8 cellular contexts compared by ENCODE assay signal in the genomic region with DNA sequence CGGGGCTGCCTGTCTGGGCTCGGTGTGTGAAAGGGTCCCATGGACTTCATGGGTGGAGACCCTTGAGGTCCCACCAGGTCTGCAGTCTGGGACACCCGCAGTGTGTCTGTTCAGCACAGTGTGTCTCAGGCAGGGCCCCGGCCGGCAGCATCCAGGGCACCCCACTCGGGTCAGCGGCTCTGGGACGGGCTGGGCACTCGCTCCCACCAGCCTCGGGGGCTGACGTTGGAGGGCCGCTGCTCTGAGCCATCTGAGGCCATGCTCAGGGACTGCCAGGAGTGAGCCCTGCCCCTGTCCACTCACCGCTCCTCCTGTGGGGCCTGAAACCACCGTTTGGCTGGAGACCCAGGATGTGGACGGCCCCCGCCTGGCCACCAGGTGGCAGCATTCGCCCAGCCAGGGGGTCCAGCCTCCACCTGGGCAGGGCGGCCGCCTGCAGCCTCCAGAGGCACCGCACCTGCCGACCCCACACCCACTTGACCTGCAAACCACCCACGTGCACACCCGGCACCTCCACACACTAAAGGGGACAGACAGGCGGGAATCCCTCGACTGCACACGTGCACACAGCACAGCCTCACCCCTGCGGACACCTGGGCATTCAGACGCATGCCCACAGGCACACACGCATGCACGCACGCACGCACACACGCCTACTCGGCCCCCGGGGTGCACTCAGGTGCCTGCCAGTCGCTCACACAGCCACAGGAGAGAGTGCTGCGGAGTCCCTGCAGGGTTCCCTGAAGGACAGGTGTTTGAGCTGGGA. TPM values are rescaled to one million over a fixed set of nuclear protein-coding genes. Genes with fewer than 3 reads are reported as not detected.
DNase-seq lines count a peak whose midpoint lies in the region; ATAC-seq, FAIRE-seq and TF ChIP-seq lines count a peak whose summit lies in the region.

No MANE protein-coding gene starts in this region.

- H3K27ac ChIP-seq in GM23338 (ENCODE audit: low read depth) = no peak overlapping the region
- no peak overlapping the region for H3K27ac ChIP-seq in HepG2 (ENCODE audit: extremely low read length, insufficient read depth, low read length)

- H3K79me2 ChIP-seq in GM23338 (replicated peaks; ENCODE audit: insufficient read depth) = no peaks in the 10 kb centered on the region
- no peaks in the 10 kb centered on the region for H3K79me2 ChIP-seq in HepG2 (ENCODE audit: insufficient read depth, low read length)

- H3K4me3 Mint-ChIP-seq in CD14-positive monocyte (no peak overlapping the region), GM23338 (no peak overlapping the region)
- H3K4me3 Mint-ChIP-seq in activated CD4-positive, alpha-beta T cell treated with anti-CD3 and anti-CD28 coated beads for 36 hours = no peak overlapping the region

- H3K27me3 Mint-ChIP-seq in CD14-positive monocyte (ENCODE audit: low read depth in 3 of 3) (peaks cover 5 to 20% (median 11%) of the 10 kb centered on the region in 3 donors), GM23338 (ENCODE audit: insufficient read depth, low read depth, poor library complexity) (peaks cover 9% of the 10 kb centered on the region)
- H3K27me3 Mint-ChIP-seq in activated CD4-positive, alpha-beta T cell treated with anti-CD3 and anti-CD28 coated beads for 36 hours = no peaks in the 10 kb centered on the region

- H3K4me3 ChIP-seq in GM23338 = no peak overlapping the region
- H3K4me3 ChIP-seq in HepG2 (replicated peaks in 1 of 3; ENCODE audit: insufficient read depth in 1 of 3, low read depth in 2 of 3, low read length in 3 of 3) = peak overlapping the region; percentile 4 to 66 (median 17); a peak in 3 of 6 replicates

- no peaks in the 10 kb centered on the region for H3K9me3 ChIP-seq in HepG2 (ENCODE audit: low read length)

- in situ Hi-C loops in HepG2 (cut with HindIII; ENCODE audit: extremely low pct_ligation_motif_present, low pct_unique_long_range_greater_than_20kb) = no loop called here

- H3K9me2 ChIP-seq in GM23338 (ENCODE audit: insufficient read depth) = no peaks in the 10 kb centered on the region

- H4K20me1 ChIP-seq in GM23338 (replicated peaks; ENCODE audit: insufficient read depth) (no peaks in the 10 kb centered on the region), HepG2 (ENCODE audit: insufficient read depth, low read length) (no peaks in the 10 kb centered on the region)

- POLR2A ChIA-PET in activated CD4-positive, alpha-beta T cell treated with anti-CD3 and anti-CD28 coated beads for 36 hours (lab: Charles Lee) = no interaction called here
- POLR2A ChIA-PET in HepG2 (lab: Yijun Ruan, JAX) = interaction anchor here (2.1 kb wide), 1 partner anchor 45 kb away, joined by 7 read pairs; no protein-coding TSS in a partner anchor

- H2AFZ ChIP-seq in GM23338 (no peak overlapping the region), HepG2 (ENCODE audit: low read length) (no peak overlapping the region)

- no peaks in the 10 kb centered on the region for H3K9me3 Mint-ChIP-seq in CD14-positive monocyte
- H3K9me3 Mint-ChIP-seq in GM23338 = no peaks in the 10 kb centered on the region
- H3K9me3 Mint-ChIP-seq in activated CD4-positive, alpha-beta T cell treated with anti-CD3 and anti-CD28 coated beads for 36 hours (ENCODE audit: low read depth) = no peaks in the 10 kb centered on the region

- BruUV-seq in HepG2 (replicated peaks; lab: Mats Ljungman, UMichigan) = no TSS peak

- H3K27ac Mint-ChIP-seq in CD14-positive monocyte = no peak overlapping the region
- no peak overlapping the region for H3K27ac Mint-ChIP-seq in GM23338
- H3K27ac Mint-ChIP-seq in activated CD4-positive, alpha-beta T cell treated with anti-CD3 and anti-CD28 coated beads for 36 hours = no peak overlapping the region

- intact Hi-C loops in CD14-positive monocyte (cut with micrococcal nuclease) = loop anchor here (1.0 to 5.0 kb wide), 3 partner anchors 84 to 119 kb away; no protein-coding TSS in a partner anchor
- intact Hi-C loops in activated CD4-positive, alpha-beta T cell treated with anti-CD3 and anti-CD28 coated beads for 36 hours (cut with DNase I, micrococcal nuclease) = loop anchor here (1.0 kb wide), 4 partner anchors 62 to 119 kb away; no protein-coding TSS in a partner anchor
- intact Hi-C loops in HepG2 (cut with micrococcal nuclease; ENCODE audit: unreplicated experiment) = loop anchor here (1.0 to 2.0 kb wide), 3 partner anchors 46 to 119 kb away; no protein-coding TSS in a partner anchor

- 5% methylated on average over 8 of the region's 37 CpGs for whole genome bisulfite sequencing in HepG2 (ENCODE audit: low lambda C conversion rate)

- CTCF ChIA-PET in activated CD4-positive, alpha-beta T cell treated with anti-CD3 and anti-CD28 coated beads for 36 hours (lab: Charles Lee) = interaction anchor here (0.6 to 2.0 kb wide), 3 partner anchors 62 to 121 kb away, joined by 3 to 10 read pairs (median 3); no protein-coding TSS in a partner anchor
- CTCF ChIA-PET in HepG2 (lab: Yijun Ruan, JAX; ENCODE audit: low intra/inter-chr PET ratio, low total read pairs) = interaction anchor here (0.6 to 3.6 kb wide), 10 partner anchors 9 to 119 kb away, joined by 3 to 88 read pairs (median 4); no protein-coding TSS in a partner anchor

- FAIRE-seq in HepG2 (lab: Jason Lieb, UNC) = peak; percentile 51

- no peaks in the 10 kb centered on the region; the same call in 1 of the 2 replicates for H3K4me1 ChIP-seq in GM23338 (ENCODE audit: insufficient read depth)
- H3K4me1 ChIP-seq in HepG2 (ENCODE audit: insufficient read depth, low read length) = peaks cover 16% of the 10 kb centered on the region

- TF ChIP-seq CTCF in CD14-positive monocyte (IDR thresholded peaks at IDR 0.05) = peak; percentile 92
- peak; percentile 76 to 98 for TF ChIP-seq CTCF in GM23338 (conservative IDR thresholded peaks at IDR 0.05; ENCODE audit: low read depth in 2 of 2)
- peak; percentile 100 for TF ChIP-seq CTCF in HepG2 (CRISPR knock-in tag; IDR thresholded peaks at IDR 0.05)

- TF ChIP-seq EP300 in HepG2 (IDR thresholded peaks at IDR 0.05; ENCODE audit: low read depth in 2 of 2, low read length in 2 of 2) (0 out of 4 replicates have a peak, but pooled peaks have one; percentile 16 to 20), HepG2 (CRISPR knock-in tag; IDR thresholded peaks at IDR 0.05; ENCODE audit: borderline replicate concordance) (no peak)

- DNase-seq in CD14-positive monocyte (ENCODE audit: low spot score) = no peak
- peak; percentile 84 for DNase-seq in GM23338 (ENCODE audit: low spot score)
- peak; percentile 69 for DNase-seq in NCI-H2196 (lab: John Stamatoyannopoulos, UW; ENCODE audit: unreplicated experiment)
- DNase-seq in activated CD4-positive, alpha-beta T cell treated with anti-CD3 and anti-CD28 coated beads for 36 hours = peak; percentile 89
- DNase-seq in cerebellar cortex (ENCODE audit: low spot score) = peak; percentile 73
- peak; percentile 77 for DNase-seq in HepG2 (ENCODE audit: low spot score)
- peak; percentile 53 to 74 (median 70) for DNase-seq in stimulated activated CD4-positive, alpha-beta T cell treated with anti-CD3 and anti-CD28 coated beads, TNF-alpha, amount 100 ng/mL, for 48 hours (ENCODE audit: low read depth in 3 of 3)

- H3K36me3 ChIP-seq in GM23338 (ENCODE audit: insufficient read depth) = no peaks in the 10 kb centered on the region
- H3K36me3 ChIP-seq in HepG2 (replicated peaks in 1 of 2; ENCODE audit: control insufficient read depth in 1 of 2, insufficient read depth in 2 of 2, low read length in 2 of 2) = no peaks in the 10 kb centered on the region

- H3K9ac ChIP-seq in HepG2 (ENCODE audit: insufficient read depth, low read depth, low read length) = no peak overlapping the region

- H3K36me3 Mint-ChIP-seq in CD14-positive monocyte (no peaks in the 10 kb centered on the region), GM23338 (ENCODE audit: low read depth) (no peaks in the 10 kb centered on the region)
- no peaks in the 10 kb centered on the region for H3K36me3 Mint-ChIP-seq in activated CD4-positive, alpha-beta T cell treated with anti-CD3 and anti-CD28 coated beads for 36 hours (ENCODE audit: low read depth)

- H3K4me1 Mint-ChIP-seq in CD14-positive monocyte = peaks cover 4% of the 10 kb centered on the region
- H3K4me1 Mint-ChIP-seq in GM23338 = no peaks in the 10 kb centered on the region
- peaks cover 3% of the 10 kb centered on the region for H3K4me1 Mint-ChIP-seq in activated CD4-positive, alpha-beta T cell treated with anti-CD3 and anti-CD28 coated beads for 36 hours

- TF ChIP-seq POLR2A in HepG2 (IDR thresholded peaks at IDR 0.05; ENCODE audit: insufficient read depth in 1 of 2, low read depth in 2 of 2, low read length in 2 of 2) = no peak

- no peaks in the 10 kb centered on the region for H3F3A ChIP-seq in GM23338 (replicated peaks; ENCODE audit: low read depth)

- H3K4me2 ChIP-seq in GM23338 (no peak overlapping the region), HepG2 (ENCODE audit: low read depth, low read length) (peak overlapping the region; percentile 75)

- H3K27me3 ChIP-seq in GM23338 (ENCODE audit: insufficient read depth) (no peaks in the 10 kb centered on the region), HepG2 (ENCODE audit: control insufficient read depth in 1 of 2, insufficient read depth in 2 of 2, low read length in 2 of 2) (peaks cover 45 to 94% of the 10 kb centered on the region in 2 experiments)

- ATAC-seq in GM23338 = peak; percentile 94
- peak; percentile 96 for ATAC-seq in activated CD4-positive, alpha-beta T cell treated with anti-CD3 and anti-CD28 coated beads for 36 hours
- peak; percentile 91 for ATAC-seq in HepG2
- ATAC-seq in GM18519 (IDR thresholded peaks at IDR 0.05; ENCODE audit: low FRiP score, unreplicated experiment) = no peak

- TF ChIP-seq RAD21 in HepG2 (CRISPR knock-in tag; IDR thresholded peaks at IDR 0.05) = peak; percentile 100

RNA-seq across cellular contexts. Expression of a gene that starts 10.1 kb away (rescaled TPM):
- polyA plus RNA-seq in CD14-positive monocyte = under 1 TPM; 0.04 to 0.12 TPM
- total RNA-seq in GM23338 (2014; rRNA removed; shearing (Covaris generic)) = 2.2 and 2.4 TPM in 2 replicates
- polyA plus RNA-seq in GM23338 (2016; fragmentation: Nextera tagmentation; extraction: Ambion mirVana) = 0.53 and 0.61 TPM in 2 replicates
- 10 to 100 TPM in 1 of 2 experiments, 1 to 10 TPM in 1; 9.9 to 12.6 TPM for total RNA-seq in activated CD4-positive, alpha-beta T cell treated with anti-CD3 and anti-CD28 coated beads for 36 hours
- total RNA-seq in HepG2 (2016; rRNA removed; fragmentation: Illumina TruSeq; extraction: Trizol) = 3.4 and 3.8 TPM in 2 replicates
- 0.81 and 2.1 TPM in 2 replicates for total RNA-seq in HepG2 (2016; cell fraction: cytosol; rRNA removed; fragmentation: Illumina TruSeq; extraction: Trizol; ENCODE audit: low read depth)
- 3.4 and 3.9 TPM in 2 replicates for total RNA-seq in HepG2 (2016; cell fraction: insoluble cytoplasmic fraction; rRNA removed; fragmentation: Illumina TruSeq; extraction: Trizol)
- total RNA-seq in HepG2 (2016; cell fraction: membrane; rRNA removed; fragmentation: Illumina TruSeq; extraction: Trizol) = 3.4 and 4.3 TPM in 2 replicates
- 3.4 and 6.6 TPM in 2 replicates for total RNA-seq in HepG2 (2016; cell fraction: nucleus; rRNA removed; fragmentation: Illumina TruSeq; extraction: Trizol)
- polyA plus RNA-seq in HepG2 (2011; rRNA removed) = 1.3 and 1.7 TPM in 2 replicates
- polyA plus RNA-seq in HepG2 (2011; cell fraction: cytosol; rRNA removed) = 0.79 and 1.3 TPM in 2 replicates
- polyA plus RNA-seq in HepG2 (2011; cell fraction: nucleus; rRNA removed) = 7.1 and 7.6 TPM in 2 replicates
- polyA plus RNA-seq in HepG2 (2012) = 7.2 and 7.6 TPM in 2 replicates
- polyA plus RNA-seq in HepG2 (2016; cell fraction: cytosol; fragmentation: Illumina TruSeq; extraction: Trizol; ENCODE audit: low read depth) = 1.2 TPM in 2 replicates
- 3.7 and 8.7 TPM in 2 replicates for polyA plus RNA-seq in HepG2 (2016; cell fraction: insoluble cytoplasmic fraction; fragmentation: Illumina TruSeq; extraction: Trizol; ENCODE audit: low read depth)
- polyA plus RNA-seq in HepG2 (2016; cell fraction: membrane; fragmentation: Illumina TruSeq; extraction: Trizol; ENCODE audit: low read depth) = 2.7 and 4.8 TPM in 2 replicates
- 14.0 and 14.3 TPM in 2 replicates for polyA plus RNA-seq in HepG2 (2016; cell fraction: nucleus; fragmentation: Illumina TruSeq; extraction: Trizol; ENCODE audit: insufficient read depth, low read depth)
- polyA minus RNA-seq in HepG2 (2011; rRNA and poly(A)+ RNA removed; ENCODE audit: low replicate concordance) = 0.98 and 4.2 TPM in 2 replicates
- polyA minus RNA-seq in HepG2 (2011; cell fraction: cytosol; rRNA and poly(A)+ RNA removed) = 2.7 and 6.6 TPM in 2 replicates
- polyA minus RNA-seq in HepG2 (2011; cell fraction: nucleus; rRNA and poly(A)+ RNA removed) = 5.0 and 7.5 TPM in 2 replicates
